8 cellular contexts compared by ENCODE assay signal in the genomic region with DNA sequence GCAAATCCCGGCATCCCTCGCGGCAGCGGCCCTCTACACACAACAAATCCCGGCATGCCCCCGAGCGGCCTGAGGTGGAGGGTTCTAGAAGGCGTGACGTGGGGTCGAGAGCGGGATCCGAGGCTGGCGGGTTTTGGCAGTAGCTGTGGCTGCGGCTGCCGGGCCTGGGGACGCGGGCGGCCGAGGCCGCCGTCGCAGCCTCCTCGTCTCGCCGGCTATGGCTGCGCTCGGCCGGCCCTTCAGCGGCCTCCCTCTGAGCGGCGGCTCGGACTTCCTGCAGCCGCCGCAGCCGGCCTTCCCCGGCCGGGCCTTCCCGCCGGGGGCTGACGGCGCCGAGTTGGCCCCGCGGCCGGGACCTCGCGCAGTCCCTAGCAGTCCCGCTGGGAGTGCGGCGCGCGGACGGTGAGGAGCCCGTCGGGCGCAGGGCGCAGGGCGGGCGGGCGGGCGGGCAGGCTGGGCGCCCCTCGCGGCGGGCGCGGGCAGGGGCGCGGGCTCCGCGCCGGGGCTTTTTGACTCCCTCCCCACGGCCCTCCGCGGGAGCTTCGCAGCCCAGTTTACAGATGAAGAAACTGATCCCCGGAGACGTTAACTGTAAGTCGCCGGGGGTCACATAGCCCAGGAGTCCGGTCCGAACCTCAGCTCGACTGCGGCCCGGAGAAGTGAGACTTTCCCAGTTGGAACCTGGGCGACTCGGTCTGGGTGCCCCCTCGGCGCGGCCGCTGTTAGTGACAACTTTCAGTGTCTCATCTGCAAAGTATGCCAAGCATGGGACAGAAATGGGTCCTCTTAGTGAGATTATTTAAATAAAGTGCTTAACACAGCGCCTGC. TPM values are rescaled to one million over a fixed set of nuclear protein-coding genes. Genes with fewer than 3 reads are reported as not detected.
A peak's percentile ranks its signal among the peaks of the same experiment; 100 is the strongest.
DNase-seq lines count a peak whose midpoint lies in the region; ATAC-seq and TF ChIP-seq lines count a peak whose summit lies in the region.

A gene with protein sequence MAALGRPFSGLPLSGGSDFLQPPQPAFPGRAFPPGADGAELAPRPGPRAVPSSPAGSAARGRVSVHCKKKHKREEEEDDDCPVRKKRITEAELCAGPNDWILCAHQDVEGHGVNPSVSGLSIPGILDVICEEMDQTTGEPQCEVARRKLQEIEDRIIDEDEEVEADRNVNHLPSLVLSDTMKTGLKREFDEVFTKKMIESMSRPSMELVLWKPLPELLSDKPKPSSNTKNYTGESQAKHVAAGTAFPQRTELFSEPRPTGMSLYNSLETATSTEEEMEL (plus strand): TSS at position 63 of the 828 bp plus-strand sequence. CDS start 155 bp downstream, at position 218.

- intact Hi-C loops in activated T-helper 2 cell treated with anti-CD3 and anti-CD28 coated beads, Interferon-gamma antibody, Interleukin-2, Interleukin-4, amounts not matched to agents 10 μg/mL and 5 μg/mL and 100 μg/mL, durations not matched to agents 14 hours and 24 hours and 36 hours (cut with micrococcal nuclease) = loop anchor here (1.0 to 2.0 kb wide), 5 partner anchors 26 to 136 kb away; a partner anchor contains a TSS
- intact Hi-C loops in natural killer cell (cut with micrococcal nuclease) = loop anchor here (1.0 to 2.0 kb wide), 3 partner anchors 28 to 38 kb away; a partner anchor contains a TSS

- peaks cover 19% of the 10 kb centered on the region for H3K4me1 Mint-ChIP-seq in activated T-helper 2 cell treated with anti-CD3 and anti-CD28 coated beads, Interferon-gamma antibody, Interleukin-2, Interleukin-4, amounts not matched to agents 10 μg/mL and 5 μg/mL and 100 μg/mL, durations not matched to agents 14 hours and 24 hours and 36 hours (ENCODE audit: low read depth)
- H3K4me1 Mint-ChIP-seq in natural killer cell = peaks cover 20 to 25% of the 10 kb centered on the region in 2 donors

- peak within 1 kb of the TSS; percentile 99 for H3K4me3 Mint-ChIP-seq in activated T-helper 2 cell treated with anti-CD3 and anti-CD28 coated beads, Interferon-gamma antibody, Interleukin-2, Interleukin-4, amounts not matched to agents 10 μg/mL and 5 μg/mL and 100 μg/mL, durations not matched to agents 14 hours and 24 hours and 36 hours (ENCODE audit: low read depth)
- peak within 1 kb of the TSS; percentile 98 for H3K4me3 Mint-ChIP-seq in natural killer cell

- ATAC-seq in natural killer cell = peak; percentile 90 to 97 (median 93)

- peaks cover 34% of the 10 kb centered on the region for H3K36me3 Mint-ChIP-seq in activated T-helper 2 cell treated with anti-CD3 and anti-CD28 coated beads, Interferon-gamma antibody, Interleukin-2, Interleukin-4, amounts not matched to agents 10 μg/mL and 5 μg/mL and 100 μg/mL, durations not matched to agents 14 hours and 24 hours and 36 hours (ENCODE audit: low read depth)
- peaks cover 6% of the 10 kb centered on the region for H3K36me3 Mint-ChIP-seq in natural killer cell

- TF ChIP-seq CTCF in LNCaP clone FGC (IDR thresholded peaks at IDR 0.05; ENCODE audit: control insufficient read depth, extremely low read depth, insufficient read depth) (peak; percentile 25; the same call in 1 of the 2 replicates), fibroblast of mammary gland (conservative IDR thresholded peaks at IDR 0.05; ENCODE audit: control insufficient read depth, insufficient read depth, low read depth, low read length) (no peak), natural killer cell (IDR thresholded peaks at IDR 0.05) (peak; percentile 32)

- no peaks in the 10 kb centered on the region for H3K27me3 Mint-ChIP-seq in activated T-helper 2 cell treated with anti-CD3 and anti-CD28 coated beads, Interferon-gamma antibody, Interleukin-2, Interleukin-4, amounts not matched to agents 10 μg/mL and 5 μg/mL and 100 μg/mL, durations not matched to agents 14 hours and 24 hours and 36 hours (ENCODE audit: low read depth)
- H3K27me3 Mint-ChIP-seq in natural killer cell (ENCODE audit: low read depth in 2 of 2) = no peaks in the 10 kb centered on the region

- peak; percentile 97 for DNase-seq in ELR (ENCODE audit: low read depth)
- peak; percentile 83 for DNase-seq in H4 (ENCODE audit: low spot score)
- DNase-seq in LNCaP clone FGC (ENCODE audit: low read depth) = peak; percentile 86
- DNase-seq in RPMI8226 = peak; percentile 96
- peak; percentile 89 for DNase-seq in activated T-helper 2 cell treated with anti-CD3 and anti-CD28 coated beads, Interferon-gamma antibody, Interleukin-2, Interleukin-4, amounts not matched to agents 10 μg/mL and 5 μg/mL and 100 μg/mL, durations not matched to agents 14 hours and 24 hours and 36 hours (ENCODE audit: low spot score)
- DNase-seq in fibroblast of mammary gland (ENCODE audit: low read depth) = peak; percentile 94
- DNase-seq in natural killer cell = peak; percentile 89
- DNase-seq in stimulated activated naive CD4-positive, alpha-beta T cell (lab: John Stamatoyannopoulos, UW) = peak; percentile 81 to 92 (median 88)

- H3K4me3 ChIP-seq in LNCaP clone FGC (ENCODE audit: low read depth, low read length) (peak within 1 kb of the TSS; percentile 66), fibroblast of mammary gland (ENCODE audit: control insufficient read depth, low read depth, low read length) (peak within 1 kb of the TSS; percentile 87)

- no peaks in the 10 kb centered on the region for H3K9me3 Mint-ChIP-seq in activated T-helper 2 cell treated with anti-CD3 and anti-CD28 coated beads, Interferon-gamma antibody, Interleukin-2, Interleukin-4, amounts not matched to agents 10 μg/mL and 5 μg/mL and 100 μg/mL, durations not matched to agents 14 hours and 24 hours and 36 hours
- peaks cover 0 to 2% of the 10 kb centered on the region in 2 donors for H3K9me3 Mint-ChIP-seq in natural killer cell

- H3K27ac Mint-ChIP-seq in activated T-helper 2 cell treated with anti-CD3 and anti-CD28 coated beads, Interferon-gamma antibody, Interleukin-2, Interleukin-4, amounts not matched to agents 10 μg/mL and 5 μg/mL and 100 μg/mL, durations not matched to agents 14 hours and 24 hours and 36 hours = peak within 1 kb of the TSS; percentile 100
- peak within 1 kb of the TSS; percentile 96 for H3K27ac Mint-ChIP-seq in natural killer cell

RNA-seq across cellular contexts. Expression of the gene that starts here (rescaled TPM):
- total RNA-seq in H4 (2014; rRNA removed; shearing (Covaris generic)) = 16.0 and 17.2 TPM in 2 replicates
- 33.9 and 38.6 TPM in 2 replicates for total RNA-seq in activated T-helper 2 cell treated with anti-CD3 and anti-CD28 coated beads, Interferon-gamma antibody, Interleukin-2, Interleukin-4, amounts not matched to agents 10 μg/mL and 5 μg/mL and 100 μg/mL, durations not matched to agents 14 hours and 24 hours and 36 hours
- total RNA-seq in natural killer cell = 10 to 100 TPM; 26.3 to 26.9 (median 26.6) TPM

Comparison
In these comparisons a context has a peak if more than half of its experiments do, and no peak if none do; other contexts are left out.
1. Peak in every context shown above with its lines: DNase-seq, ATAC-seq and H3K4me3 ChIP-seq.